8 cellular contexts compared by ENCODE assay signal in genomic region chr3:78659386-78659987, GRCh38.
DNase-seq lines count a peak whose midpoint lies in the region; ATAC-seq and TF ChIP-seq lines count a peak whose summit lies in the region.

No MANE protein-coding gene starts in this region.

- no peaks in the 10 kb centered on the region for H3K36me3 Mint-ChIP-seq in naive B cell

- CTCF ChIA-PET in AG04450 (lab: Charles Lee), result interaction anchor here (0.7 to 3.7 kb wide), 15 partner anchors 12 to 838 kb away, joined by 3 to 34 read pairs (median 8); no protein-coding TSS in a partner anchor

- H3K4me3 Mint-ChIP-seq in naive B cell, result no peak overlapping the region

- H3K9me3 ChIP-seq in AG04450 (ENCODE audit: control insufficient read depth, insufficient read depth, low read length), result no peaks in the 10 kb centered on the region

- DNase-seq in AG04450 (ENCODE audit: low read depth, low spot score) (peak; percentile 23), EH (ENCODE audit: low read depth) (peak; percentile 56), NCI-H2227 (lab: John Stamatoyannopoulos, UW; ENCODE audit: unreplicated experiment) (peak; percentile 61), choroid plexus epithelial cell (ENCODE audit: low read depth) (peak; percentile 74), naive B cell (peak; percentile 2), NCI-H446 treated with DMSO at 0.1 percent for 48 hours (lab: John Stamatoyannopoulos, UW) (no peak)

- POLR2A ChIA-PET in AG04450 (lab: Yijun Ruan, JAX), result no interaction called here

- no peaks in the 10 kb centered on the region for H3K27me3 ChIP-seq in AG04450 (ENCODE audit: control insufficient read depth, insufficient read depth, low read length)

- H3K4me1 Mint-ChIP-seq in naive B cell, result no peaks in the 10 kb centered on the region

- no peak overlapping the region for H3K27ac Mint-ChIP-seq in naive B cell

- no peak overlapping the region for H3K4me3 ChIP-seq in AG04450 (ENCODE audit: low read depth, low read length)
- H3K4me3 ChIP-seq in choroid plexus epithelial cell (ENCODE audit: low read depth, low read length), result no peak overlapping the region

- H3K27me3 Mint-ChIP-seq in naive B cell, result no peaks in the 10 kb centered on the region

- no peak overlapping the region for H3K27ac ChIP-seq in AG04450 (ENCODE audit: low read depth, low read length)

- no peak for ATAC-seq in naive B cell (ENCODE audit: low read depth in 2 of 2)
- ATAC-seq in activated CD4-positive, CD25-positive, alpha-beta regulatory T cell treated with anti-CD3 and anti-CD28 coated beads, Interleukin-2, amount 50 U/mL, for 24 hours, result no peak
- no peak for ATAC-seq in HG03025 (IDR thresholded peaks at IDR 0.05; ENCODE audit: low FRiP score, unreplicated experiment)

- TF ChIP-seq CTCF in AG04450 (IDR thresholded peaks at IDR 0.05; ENCODE audit: low read depth, low read length) (peak; percentile 60), choroid plexus epithelial cell (conservative IDR thresholded peaks at IDR 0.05; ENCODE audit: low read depth, low read length) (peak; percentile 64)

- no peaks in the 10 kb centered on the region for H3K9me3 Mint-ChIP-seq in naive B cell
